In the genomic region with DNA sequence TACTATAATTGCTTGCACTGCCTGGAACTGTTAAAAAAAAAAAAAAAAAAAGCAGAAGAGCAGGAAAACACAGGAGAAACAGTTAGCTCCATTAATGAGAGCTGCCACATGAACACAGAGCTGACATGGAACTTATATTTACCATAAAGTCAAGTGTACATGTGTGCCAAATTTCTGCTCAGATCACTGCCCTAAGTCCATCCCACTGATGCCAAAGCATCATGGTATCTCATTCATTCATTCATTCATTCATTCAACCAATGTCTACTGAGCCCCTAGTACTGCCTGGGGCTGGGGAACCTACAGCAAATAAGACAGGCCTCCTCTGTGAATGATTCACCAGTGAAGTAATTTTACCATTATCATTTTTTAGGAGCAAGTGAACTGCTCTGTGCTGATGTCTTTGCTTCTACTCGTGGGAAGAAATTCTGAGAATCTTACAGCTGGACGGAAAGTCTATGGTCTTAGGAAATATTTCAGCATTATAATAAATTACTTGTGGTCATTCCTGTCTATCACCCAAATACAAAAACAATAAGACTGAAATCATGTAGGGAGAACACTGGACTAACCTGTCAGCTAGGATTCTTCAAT, we compare ENCODE assay signal across 27 cellular contexts.
"Had no signal": no experiment of that assay in that cellular context is flagged by ENCODE, and none has a peak within 500 bp of the region (broad histone marks: within the 10 kb centered on the region; RNA-seq: fewer than 3 reads in every experiment).

No MANE protein-coding gene starts in this region.

- H3K79me2 ChIP-seq: parathyroid adenoma had no signal

- H3K9me3 ChIP-seq: body of pancreas, right lobe of liver, thoracic aorta, uterus had no signal

- DNase-seq: activated CD4-positive, alpha-beta T cell treated with anti-CD3 and anti-CD28 coated beads for 36 hours; activated CD4-positive, alpha-beta T cell treated with anti-CD3 and anti-CD28 coated beads, Interleukin-2, amount 50 U/mL, for 4 hours; activated CD4-positive, CD25-positive, alpha-beta regulatory T cell; activated naive CD4-positive, alpha-beta T cell; activated T-cell treated with anti-CD3 and anti-CD28 coated beads for 4 hours; activated T-cell treated with anti-CD3 and anti-CD28 coated beads, Interleukin-2, amount 50 U/mL, for 72 hours; anterior cingulate cortex; body of pancreas; endodermal cell; foreskin keratinocyte; left cardiac atrium; midbrain; naive thymus-derived CD4-positive, alpha-beta T cell; nucleus accumbens; right lobe of liver; stimulated activated CD4-positive, alpha-beta T cell treated with anti-CD3 and anti-CD28 coated beads, Interleukin-2, amount 100 ng/mL, for 48 hours; stimulated activated naive CD4-positive, alpha-beta T cell treated with Interleukin-2 at 50 U/mL for 16 hours; T-helper 1 cell; uterus had no signal

- FAIRE-seq: keratinocyte had no signal

- H3K9me3 Mint-ChIP-seq: activated T-cell treated with anti-CD3 and anti-CD28 coated beads, Interleukin-2, amount 50 U/mL, for 72 hours; dendritic cell treated with granulocyte-macrophage colony-stimulating factor and Interleukin-4, amounts not matched to agents 40 ng/mL and 50 ng/mL, for 4 days; endodermal cell; memory B cell; naive thymus-derived CD4-positive, alpha-beta T cell; T-helper 2 cell treated with Interferon-gamma antibody and Interleukin-4, amounts not matched to agents 5 μg/mL and 100 μg/mL, for 36 hours had no signal

- H3K4me1 ChIP-seq: uterus had no signal

- H3K4me1 Mint-ChIP-seq: activated CD4-positive, alpha-beta T cell treated with anti-CD3 and anti-CD28 coated beads for 36 hours; memory B cell had no signal

- H3K4me3 Mint-ChIP-seq: activated CD4-positive, alpha-beta T cell treated with anti-CD3 and anti-CD28 coated beads for 36 hours; activated naive CD8-positive, alpha-beta T cell; activated T-cell treated with anti-CD3 and anti-CD28 coated beads, Interleukin-2, amount 50 U/mL, for 72 hours; dendritic cell treated with granulocyte-macrophage colony-stimulating factor and Interleukin-4, amounts not matched to agents 40 ng/mL and 50 ng/mL, for 4 days; endodermal cell; memory B cell; naive thymus-derived CD4-positive, alpha-beta T cell; T-helper 2 cell treated with Interferon-gamma antibody and Interleukin-4, amounts not matched to agents 5 μg/mL and 100 μg/mL, for 36 hours had no signal

- ATAC-seq: activated CD4-positive, alpha-beta T cell treated with anti-CD3 and anti-CD28 coated beads for 36 hours; activated T-cell treated with anti-CD3 and anti-CD28 coated beads, Interleukin-2, amount 50 U/mL, for 72 hours; body of pancreas; esophagus mucosa; foreskin keratinocyte; naive thymus-derived CD4-positive, alpha-beta T cell; right lobe of liver had no signal

- H3K36me3 Mint-ChIP-seq: activated naive CD8-positive, alpha-beta T cell; memory B cell; naive thymus-derived CD4-positive, alpha-beta T cell had no signal

- H3K4me3 ChIP-seq: body of pancreas, right lobe of liver, thoracic aorta, uterus had no signal

- H3K9ac ChIP-seq: parathyroid adenoma had no signal

- H3K27me3 Mint-ChIP-seq: activated CD4-positive, alpha-beta T cell treated with anti-CD3 and anti-CD28 coated beads for 36 hours had no signal

- H3K27ac ChIP-seq: body of pancreas, foreskin keratinocyte, parathyroid adenoma, right lobe of liver had no signal

- H3K27ac Mint-ChIP-seq: activated CD4-positive, alpha-beta T cell treated with anti-CD3 and anti-CD28 coated beads for 36 hours; activated naive CD8-positive, alpha-beta T cell; activated T-cell treated with anti-CD3 and anti-CD28 coated beads, Interleukin-2, amount 50 U/mL, for 72 hours; dendritic cell treated with granulocyte-macrophage colony-stimulating factor and Interleukin-4, amounts not matched to agents 40 ng/mL and 50 ng/mL, for 4 days; memory B cell; naive thymus-derived CD4-positive, alpha-beta T cell; T-helper 2 cell treated with Interferon-gamma antibody and Interleukin-4, amounts not matched to agents 5 μg/mL and 100 μg/mL, for 36 hours had no signal

- H3K36me3 ChIP-seq: right lobe of liver, thoracic aorta, uterus had no signal

- H2AFZ ChIP-seq: parathyroid adenoma had no signal

- H3K27me3 ChIP-seq: body of pancreas, foreskin keratinocyte, right lobe of liver, uterus had no signal
